In the genomic region with DNA sequence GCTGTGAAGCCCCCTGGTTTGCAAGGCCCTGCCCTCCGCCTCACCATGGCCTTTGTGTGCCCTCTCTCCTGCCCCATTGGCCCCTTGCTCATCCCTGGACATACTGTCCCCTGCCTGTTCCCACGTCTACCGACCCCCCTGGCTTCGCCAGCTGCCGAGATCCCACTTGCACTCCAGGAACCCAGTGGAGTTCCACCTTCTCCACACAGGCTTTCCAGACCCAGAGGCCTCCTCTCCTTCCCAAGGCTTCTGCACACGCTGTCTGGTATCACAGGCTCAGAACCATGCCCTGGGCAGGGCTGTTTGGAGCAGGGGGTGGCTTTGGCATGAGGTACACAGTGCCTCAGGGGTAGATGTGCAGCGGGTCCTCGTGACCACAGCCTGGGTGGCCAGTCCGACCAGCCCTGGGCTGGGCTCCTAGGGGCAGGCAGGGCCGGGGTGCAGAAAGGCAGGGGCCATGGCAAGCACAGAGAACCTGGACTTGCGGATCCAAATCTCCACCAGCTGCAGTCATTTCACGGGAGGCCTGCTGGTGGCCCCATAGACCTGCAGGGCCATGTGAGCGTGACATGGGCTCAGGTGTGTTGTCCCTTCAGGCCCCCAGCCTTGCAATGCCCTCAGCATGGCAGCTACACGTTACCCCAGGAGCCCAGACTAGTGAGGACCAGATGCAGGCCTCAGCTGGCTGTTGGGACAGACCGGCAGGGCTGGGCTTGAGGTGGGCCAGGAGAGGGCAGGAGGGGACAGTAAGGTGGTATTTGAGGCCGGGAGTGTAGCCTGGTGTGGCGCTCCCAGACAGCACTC, we compare ENCODE assay signal across 9 cellular contexts. TPM values are rescaled to one million over a fixed set of nuclear protein-coding genes. Genes with fewer than 3 reads are reported as not detected.
DNase-seq lines count a peak whose midpoint lies in the region; ATAC-seq lines count a peak whose summit lies in the region.
"Had no signal": no experiment of that assay in that cellular context is flagged by ENCODE, and none has a peak within 500 bp of the region (broad histone marks: within the 10 kb centered on the region; RNA-seq: fewer than 3 reads in every experiment).

No MANE protein-coding gene starts in this region.

- peak overlapping the region; percentile 42 for H3K9ac ChIP-seq in adipocyte (ENCODE audit: low read length)
- H3K9ac ChIP-seq: SK-N-SH had no signal

- no peak overlapping the region for H3K4me3 ChIP-seq in adipocyte (ENCODE audit: low read length)
- H3K4me3 ChIP-seq in naive thymus-derived CD4-positive, alpha-beta T cell (ENCODE audit: low read length), result peak overlapping the region; percentile 46
- H3K4me3 ChIP-seq in aorta (ENCODE audit: low read length in 2 of 2), result no peak overlapping the region

- no peaks in the 10 kb centered on the region for H3K9me3 Mint-ChIP-seq in naive thymus-derived CD4-positive, alpha-beta T cell

- DNase-seq in cardiac septum (ENCODE audit: low spot score), result peak; percentile 63
- no peak for DNase-seq in Right ventricle myocardium superior
- no peak for DNase-seq in adipocyte (ENCODE audit: low read depth)
- DNase-seq in naive thymus-derived CD4-positive, alpha-beta T cell, result peak in 4 of 9 donors; percentile 30 to 49 (median 38)
- DNase-seq in aorta, result peak; percentile 44 to 53
- DNase-seq in OCI-M1 (lab: John Stamatoyannopoulos, UW), result no peak
- DNase-seq in middle frontal gyrus (ENCODE audit: extremely low spot score, low spot score), result no peak
- no peak for DNase-seq in OCI-M2 (lab: John Stamatoyannopoulos, UW; ENCODE audit: unreplicated experiment)
- DNase-seq: SK-N-SH had no signal

- CTCF ChIA-PET in naive thymus-derived CD4-positive, alpha-beta T cell (lab: Charles Lee), result interaction anchor here (0.8 to 3.6 kb wide), 2 partner anchors 8 to 13 kb away, joined by 3 to 19 read pairs; partner anchors contain the start of genes ANKRD13D and GRK2

- intact Hi-C loops in cardiac septum (cut with DNase I) (no loop called here), Right ventricle myocardium superior (cut with DNase I) (no loop called here), aorta (cut with DNase I) (no loop called here)
- intact Hi-C loops in naive thymus-derived CD4-positive, alpha-beta T cell (cut with micrococcal nuclease), result loop anchor here in 1 of 2 donors (2.0 kb wide), 1 partner anchor 41 kb away; no protein-coding TSS in a partner anchor

- 88 to 91% methylated on average over 17 of the region's 17 CpGs for WGBS in aorta, 2 donors

- no peak for ATAC-seq in Right ventricle myocardium superior (ENCODE audit: poor library complexity)
- ATAC-seq in naive thymus-derived CD4-positive, alpha-beta T cell, result no peak
- ATAC-seq in aorta (ENCODE audit: low FRiP score), result no peak

- no peaks in the 10 kb centered on the region for H3K27me3 Mint-ChIP-seq in naive thymus-derived CD4-positive, alpha-beta T cell

- POLR2A ChIA-PET in naive thymus-derived CD4-positive, alpha-beta T cell (lab: Charles Lee), result interaction anchor here (0.5 to 15.1 kb wide), 6 partner anchors 9 to 1205 kb away, joined by 3 to 729 read pairs (median 4); partner anchors contain the start of genes ANKRD13D and GRK2

- peaks cover 18% of the 10 kb centered on the region for H3K36me3 ChIP-seq in adipocyte (ENCODE audit: control insufficient read depth, insufficient read depth, low read length, severe bottlenecking)
- H3K36me3 ChIP-seq in naive thymus-derived CD4-positive, alpha-beta T cell (ENCODE audit: control insufficient read depth in 2 of 3, insufficient read depth in 3 of 3, low read length in 3 of 3), result peaks cover 18 to 38% (median 20%) of the 10 kb centered on the region in 3 experiments
- H3K36me3 ChIP-seq in aorta (ENCODE audit: control insufficient read depth in 1 of 2, insufficient read depth in 2 of 2, low read length in 1 of 2), result no peaks in the 10 kb centered on the region

- peaks cover 41% of the 10 kb centered on the region for H3K4me1 ChIP-seq in adipocyte (ENCODE audit: control insufficient read depth, insufficient read depth, low read length)
- peaks cover 95 to 96% of the 10 kb centered on the region in 2 donors for H3K4me1 ChIP-seq in naive thymus-derived CD4-positive, alpha-beta T cell (ENCODE audit: control insufficient read depth in 2 of 2, insufficient read depth in 2 of 2, low read length in 2 of 2)
- no peaks in the 10 kb centered on the region for H3K4me1 ChIP-seq in aorta (ENCODE audit: control insufficient read depth in 1 of 2, insufficient read depth in 2 of 2, low read length in 2 of 2)

- H3K27ac ChIP-seq in naive thymus-derived CD4-positive, alpha-beta T cell (ENCODE audit: low read depth, low read length), result peak overlapping the region; percentile 93
- H3K27ac ChIP-seq in aorta (ENCODE audit: low read depth in 1 of 2, low read length in 2 of 2), result no peak overlapping the region

- H3K27me3 ChIP-seq in adipocyte (replicated peaks; ENCODE audit: control insufficient read depth, insufficient read depth, low read length), result no peaks in the 10 kb centered on the region
- H3K27me3 ChIP-seq in naive thymus-derived CD4-positive, alpha-beta T cell (ENCODE audit: control insufficient read depth in 2 of 2, insufficient read depth in 2 of 2, low read length in 2 of 2), result no peaks in the 10 kb centered on the region
- H3K27me3 ChIP-seq in aorta (ENCODE audit: control insufficient read depth in 1 of 2, insufficient read depth in 2 of 2, low read length in 1 of 2), result no peaks in the 10 kb centered on the region

- peaks cover 3 to 48% (median 8%) of the 10 kb centered on the region in 5 donors for H3K36me3 Mint-ChIP-seq in naive thymus-derived CD4-positive, alpha-beta T cell

- H3K4me3 Mint-ChIP-seq in naive thymus-derived CD4-positive, alpha-beta T cell, result peak overlapping the region; percentile 62 to 99 (median 88)

- H3K4me1 Mint-ChIP-seq in naive thymus-derived CD4-positive, alpha-beta T cell, result peaks cover 63 to 96% (median 80%) of the 10 kb centered on the region in 7 donors

- H3K27ac Mint-ChIP-seq in naive thymus-derived CD4-positive, alpha-beta T cell, result peak overlapping the region; percentile 87 to 100 (median 97)

- H3K9me3 ChIP-seq in adipocyte (ENCODE audit: control insufficient read depth, low read length) (no peaks in the 10 kb centered on the region), aorta (ENCODE audit: control insufficient read depth, low read length) (no peaks in the 10 kb centered on the region)
- H3K9me3 ChIP-seq in naive thymus-derived CD4-positive, alpha-beta T cell (ENCODE audit: control insufficient read depth in 2 of 3, low read length in 3 of 3), result no peaks in the 10 kb centered on the region
- H3K9me3 ChIP-seq: SK-N-SH had no signal

RNA-seq across cellular contexts. Expression of gene GRK2, which starts 9.5 kb away (rescaled TPM):
- total RNA-seq in cardiac septum (43.1 TPM), Right ventricle myocardium superior (53.4 TPM), aorta (10 to 100 TPM; 53.8 to 77.6 TPM)
- 100 to 1,000 TPM; 305 to 399 (median 322) TPM for total RNA-seq in naive thymus-derived CD4-positive, alpha-beta T cell
- 10 to 100 TPM; 18.5 to 38.0 TPM for polyA plus RNA-seq in naive thymus-derived CD4-positive, alpha-beta T cell
- 10 to 100 TPM; 29.3 to 53.6 TPM for polyA plus RNA-seq in aorta

RNA-seq across cellular contexts. Expression of gene ANKRD13D, which starts 13.3 kb away (rescaled TPM):
- total RNA-seq in cardiac septum, result 20.0 TPM
- 11.6 TPM for total RNA-seq in Right ventricle myocardium superior
- total RNA-seq in naive thymus-derived CD4-positive, alpha-beta T cell, result 100 to 1,000 TPM; 161 to 286 (median 191) TPM
- polyA plus RNA-seq in naive thymus-derived CD4-positive, alpha-beta T cell, result 10 to 100 TPM in 1 of 2 donors, 1 to 10 TPM in 1; 6.3 to 19.5 TPM
- total RNA-seq in aorta, result 10 to 100 TPM; 43.2 to 96.1 TPM
- polyA plus RNA-seq in aorta, result 100 to 1,000 TPM in 1 of 2 donors, 10 to 100 TPM in 1; 16.8 to 100 TPM

RNA-seq across cellular contexts. Expression of gene SSH3, which starts 27.5 kb away (rescaled TPM):
- total RNA-seq in cardiac septum (22.3 TPM), Right ventricle myocardium superior (12.1 TPM), aorta (10 to 100 TPM; 27.3 to 37.0 TPM)
- 10 to 100 TPM in 4 of 5 experiments, 1 to 10 TPM in 1; 8.8 to 23.8 (median 15.0) TPM for total RNA-seq in naive thymus-derived CD4-positive, alpha-beta T cell
- 1 to 10 TPM; 1.1 to 4.9 TPM for polyA plus RNA-seq in naive thymus-derived CD4-positive, alpha-beta T cell
- polyA plus RNA-seq in aorta, result 10 to 100 TPM; 13.3 to 24.1 TPM

Comparison
In these comparisons a context has a peak if more than half of its experiments do, and no peak if none do; other contexts are left out.
1. DNase-seq: peak in cardiac septum (single experiment) and aorta (2 of 2); none in Right ventricle myocardium superior (single experiment), adipocyte (single experiment), OCI-M1 (single experiment), middle frontal gyrus (single experiment) and OCI-M2 (single experiment).